27 cellular contexts compared by ENCODE assay signal in genomic region chr9:28956111-28956880, GRCh38.
DNase-seq lines count a peak whose midpoint lies in the region; ATAC-seq lines count a peak whose summit lies in the region.
"Had no signal": no experiment of that assay in that cellular context is flagged by ENCODE, and none has a peak within 500 bp of the region (broad histone marks: within the 10 kb centered on the region; RNA-seq: fewer than 3 reads in every experiment).

No MANE protein-coding gene starts in this region.

- H3K27ac ChIP-seq in HUES6 (ENCODE audit: low read depth, low read length) = 0 out of 2 replicates have a peak overlapping the region, but pooled peaks have one; percentile 4
- H3K27ac ChIP-seq: cardiac muscle cell, epithelial cell of prostate, foreskin keratinocyte, tibial nerve had no signal

- no peaks in the 10 kb centered on the region for H3K36me3 ChIP-seq in HUES6 (ENCODE audit: control insufficient read depth, insufficient read depth, low read length)
- H3K36me3 ChIP-seq: cardiac muscle cell, tibial nerve had no signal

- no peaks in the 10 kb centered on the region for H3K27me3 ChIP-seq in HUES6 (ENCODE audit: control insufficient read depth, insufficient read depth, low read length)
- H3K27me3 ChIP-seq: tibial nerve had no signal

- peaks cover 0 to 3% (median 2%) of the 10 kb centered on the region in 3 donors for H3K27me3 Mint-ChIP-seq in immature natural killer cell (ENCODE audit: low read depth in 3 of 3)
- H3K27me3 Mint-ChIP-seq: stimulated activated naive CD8-positive, alpha-beta T cell treated with anti-CD3 and anti-CD28 coated beads, Interleukin-15, Interleukin-2, amounts not matched to agents 100 ng/mL and 50 ng/mL, for 24 hours had no signal

- no peak overlapping the region for H3K4me3 Mint-ChIP-seq in immature natural killer cell
- H3K4me3 Mint-ChIP-seq: nephron progenitor cell; stimulated activated naive CD8-positive, alpha-beta T cell treated with anti-CD3 and anti-CD28 coated beads, Interleukin-15, Interleukin-2, amounts not matched to agents 100 ng/mL and 50 ng/mL, for 24 hours had no signal

- H3K36me3 Mint-ChIP-seq in immature natural killer cell = no peaks in the 10 kb centered on the region

- no peak overlapping the region for H3K9ac ChIP-seq in HUES6 (ENCODE audit: low read length)

- no peak overlapping the region for H3K27ac Mint-ChIP-seq in immature natural killer cell
- H3K27ac Mint-ChIP-seq: nephron progenitor cell; stimulated activated naive CD8-positive, alpha-beta T cell treated with anti-CD3 and anti-CD28 coated beads, Interleukin-15, Interleukin-2, amounts not matched to agents 100 ng/mL and 50 ng/mL, for 24 hours had no signal

- H3K4me3 ChIP-seq in HUES6 (ENCODE audit: low read depth, low read length) = no peak overlapping the region
- H3K4me3 ChIP-seq: cardiac muscle cell, GM12878, tibial nerve had no signal

- H3K9me3 ChIP-seq in HUES6 (ENCODE audit: control insufficient read depth, insufficient read depth, low read depth, low read length) = no peaks in the 10 kb centered on the region

- DNase-seq in COLO829 (ENCODE audit: low spot score) (peak; percentile 2), NCI-H2196 (lab: John Stamatoyannopoulos, UW; ENCODE audit: unreplicated experiment) (peak; percentile 14), glomerular visceral epithelial cell (ENCODE audit: extremely low spot score) (peak; percentile 54), immature natural killer cell (no peak)
- no peak for DNase-seq in activated naive CD4-positive, alpha-beta T cell treated with Interleukin-2 at 50 U/mL for 16 hours
- DNase-seq: activated CD4-positive, alpha-beta T cell treated with anti-CD3 and anti-CD28 coated beads, Interleukin-2, amount 50 U/mL, for 1 hour; activated gamma-delta T cell treated with Interleukin-2 at 50 U/mL for 16 hours; AML-193; amniotic stem cell; dermis blood vessel endothelial cell; foreskin keratinocyte; IMR-90; NCI-H226; nephron progenitor cell; OCI-M1; posterior cingulate gyrus; Right ventricle myocardium superior; T-helper 1 cell had no signal

- ATAC-seq in HG02970 (IDR thresholded peaks at IDR 0.05; ENCODE audit: low FRiP score, unreplicated experiment) (no peak), HG02938 (IDR thresholded peaks at IDR 0.05; ENCODE audit: unreplicated experiment) (no peak)
- ATAC-seq: foreskin keratinocyte, GM12878, HCT116 had no signal

- H3K4me1 Mint-ChIP-seq in immature natural killer cell = peaks cover 3 to 19% of the 10 kb centered on the region in 2 donors
- H3K4me1 Mint-ChIP-seq: nephron progenitor cell had no signal

- peaks cover 20% of the 10 kb centered on the region for H3K4me1 ChIP-seq in HUES6 (ENCODE audit: control insufficient read depth, insufficient read depth, low read length)
- H3K4me1 ChIP-seq: foreskin keratinocyte, tibial nerve had no signal

- peaks cover 2 to 40% (median 14%) of the 10 kb centered on the region in 6 donors for H3K9me3 Mint-ChIP-seq in immature natural killer cell
- H3K9me3 Mint-ChIP-seq: nephron progenitor cell; stimulated activated naive CD8-positive, alpha-beta T cell treated with anti-CD3 and anti-CD28 coated beads, Interleukin-15, Interleukin-2, amounts not matched to agents 100 ng/mL and 50 ng/mL, for 24 hours had no signal

Comparison
In these comparisons a context has a peak if more than half of its experiments do, and no peak if none do; other contexts are left out.
1. DNase-seq: peak in COLO829 (single experiment), NCI-H2196 (single experiment) and glomerular visceral epithelial cell (single experiment); none in immature natural killer cell (0 of 3) and activated naive CD4-positive, alpha-beta T cell treated with Interleukin-2 at 50 U/mL for 16 hours (single experiment).